ENCODE assay signal across 34 cellular contexts in the genomic region with DNA sequence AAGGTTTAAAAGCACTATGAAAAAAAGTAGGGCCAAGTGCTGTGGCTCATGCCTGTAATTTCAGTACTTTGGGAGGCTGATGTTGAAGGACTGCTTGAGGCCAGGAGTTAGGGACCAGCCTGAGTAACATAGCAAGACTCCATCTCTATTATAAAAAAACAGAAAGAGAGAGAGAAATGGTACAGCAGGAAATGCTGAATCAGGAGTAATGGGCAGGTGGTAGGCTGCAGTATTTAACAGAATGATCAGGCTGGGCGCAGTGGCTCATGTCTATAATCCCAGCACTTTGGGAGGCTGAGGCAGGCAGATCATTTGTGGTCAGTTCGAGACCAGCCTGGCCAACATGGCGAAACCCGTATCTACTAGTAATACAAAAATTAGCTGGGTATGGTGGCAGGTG.
"Had no signal": no experiment of that assay in that cellular context is flagged by ENCODE, and none has a peak within 500 bp of the region (broad histone marks: within the 10 kb centered on the region; RNA-seq: fewer than 3 reads in every experiment).

No MANE protein-coding gene starts in this region.

- H3K9me3 ChIP-seq: adrenal gland, body of pancreas, breast epithelium had no signal

- H3K36me3 ChIP-seq: adrenal gland, brain microvascular endothelial cell, breast epithelium had no signal

- FAIRE-seq: astrocyte, colon, TTC549 had no signal

- H3K4me1 ChIP-seq: adrenal gland, body of pancreas, breast epithelium had no signal

- ATAC-seq: activated CD8-positive, alpha-beta T cell treated with anti-CD3 and anti-CD28 coated beads for 36 hours; activated naive CD4-positive, alpha-beta T cell treated with anti-CD3 and anti-CD28 coated beads, Interleukin-2, amount 50 U/mL, for 72 hours; activated T-cell treated with anti-CD3 and anti-CD28 coated beads, Interleukin-2, amount 50 U/mL, for 4 hours; activated T-cell treated with anti-CD3 and anti-CD28 coated beads, Interleukin-2, amount 50 U/mL, for 72 hours; activated T-helper 17 cell treated with anti-CD3 and anti-CD28 coated beads, Interleukin-2, amount 50 U/mL, for 72 hours; body of pancreas had no signal

- H3K4me3 ChIP-seq: adrenal gland, body of pancreas, breast epithelium had no signal

- H3K27me3 ChIP-seq: adrenal gland, body of pancreas, brain microvascular endothelial cell, breast epithelium had no signal

- H3K27ac ChIP-seq: adrenal gland, body of pancreas, brain microvascular endothelial cell, breast epithelium, VCaP had no signal

- DNase-seq: activated B cell treated with CpG ODN at 0.5 μM for 24 hours; activated CD4-positive, alpha-beta memory T cell treated with anti-CD3 and anti-CD28 coated beads for 36 hours; activated CD4-positive, alpha-beta T cell treated with anti-CD3 and anti-CD28 coated beads for 4 hours; activated CD4-positive, alpha-beta T cell treated with anti-CD3 and anti-CD28 coated beads, Interleukin-2, amount 10 ng/mL, durations not matched to agents 24 days and 14 days; activated CD4-positive, alpha-beta T cell treated with anti-CD3 and anti-CD28 coated beads, Interleukin-2, amount 50 U/mL, for 1 hour; activated CD4-positive, alpha-beta T cell treated with anti-CD3 and anti-CD28 coated beads, Interleukin-2, amount 50 U/mL, for 4 hours; activated CD4-positive, CD25-positive, alpha-beta regulatory T cell treated with anti-CD3 and anti-CD28 coated beads, Interleukin-2, amount 50 U/mL, for 72 hours; activated CD8-positive, alpha-beta memory T cell treated with anti-CD3 and anti-CD28 coated beads, Interleukin-2, amount 50 U/mL, for 4 hours; activated CD8-positive, alpha-beta T cell treated with anti-CD3 and anti-CD28 coated beads for 36 hours; activated effector memory CD4-positive, alpha-beta T cell treated with anti-CD3 and anti-CD28 coated beads, Interleukin-2, amount 50 U/mL, for 16 hours; activated gamma-delta T cell treated with Interleukin-2 at 50 U/mL for 16 hours; activated naive CD4-positive, alpha-beta T cell; activated naive CD4-positive, alpha-beta T cell treated with anti-CD3 and anti-CD28 coated beads for 36 hours; activated naive CD4-positive, alpha-beta T cell treated with anti-CD3 and anti-CD28 coated beads, Interleukin-2, amount 50 U/mL, for 16 hours; activated naive CD8-positive, alpha-beta T cell treated with anti-CD3 and anti-CD28 coated beads for 36 hours; activated T-cell treated with anti-CD3 and anti-CD28 coated beads for 4 hours; activated T-cell treated with anti-CD3 and anti-CD28 coated beads, Interleukin-2, amount 50 U/mL, for 1 hour; activated T-cell treated with anti-CD3 and anti-CD28 coated beads, Interleukin-2, amount 50 U/mL, for 4 hours; activated T-cell treated with anti-CD3 and anti-CD28 coated beads, Interleukin-2, amount 50 U/mL, for 72 hours; adrenal gland; amniotic stem cell; aorta; body of pancreas; brain microvascular endothelial cell; central memory CD4-positive, alpha-beta T cell; T-helper 2 cell; T-helper 9 cell had no signal
